Comparison of ENCODE assay signal across 19 cellular contexts in genomic region chr18:56511996-56512395, GRCh38.
A peak's percentile ranks its signal among the peaks of the same experiment; 100 is the strongest.
DNase-seq lines count a peak whose midpoint lies in the region; ATAC-seq and TF ChIP-seq lines count a peak whose summit lies in the region.
"Had no signal": no experiment of that assay in that cellular context is flagged by ENCODE, and none has a peak within 500 bp of the region (broad histone marks: within the 10 kb centered on the region; RNA-seq: fewer than 3 reads in every experiment).

No MANE protein-coding gene starts in this region.

- no peaks in the 10 kb centered on the region for H3K27me3 ChIP-seq in PC-3 (ENCODE audit: low read length)

- H3K9me3 Mint-ChIP-seq in mesothelial cell of epicardium: peaks cover 3% of the 10 kb centered on the region
- H3K9me3 Mint-ChIP-seq: activated naive CD4-positive, alpha-beta T cell treated with anti-CD3 and anti-CD28 coated beads, Interleukin-2, amount 50 U/mL, for 24 hours had no signal

- no TSS peak for BruUV-seq in PC-3 (replicated peaks; lab: Mats Ljungman, UMichigan)

- in situ Hi-C loops in GM13977 (cut with MboI; ENCODE audit: low pct_unique_long_range_greater_than_20kb, low sequenced_read_pairs, unreplicated experiment): no loop called here

- H3F3A ChIP-seq in PC-3 (ENCODE audit: low read length, unreplicated experiment): no peaks in the 10 kb centered on the region

- H3K27me3 Mint-ChIP-seq in mesothelial cell of epicardium (ENCODE audit: low read depth): no peaks in the 10 kb centered on the region
- H3K27me3 Mint-ChIP-seq: progenitor cell of endocrine pancreas had no signal

- POLR2A ChIA-PET in PC-3 (lab: Charles Lee; ENCODE audit: unreplicated experiment): no interaction called here

- H3K27ac Mint-ChIP-seq in mesothelial cell of epicardium: no peak overlapping the region
- H3K27ac Mint-ChIP-seq: activated naive CD4-positive, alpha-beta T cell treated with anti-CD3 and anti-CD28 coated beads, Interleukin-2, amount 50 U/mL, for 24 hours; progenitor cell of endocrine pancreas had no signal

- H3K27ac ChIP-seq in PC-3 (ENCODE audit: low read length): no peak overlapping the region
- no peak overlapping the region for H3K27ac ChIP-seq in caudate nucleus (ENCODE audit: low read depth, low read length)

- TF ChIP-seq CTCF in GM13977 (IDR thresholded peaks at IDR 0.05; ENCODE audit: extremely low read depth, insufficient read depth, missing control alignments): no peak
- TF ChIP-seq CTCF in PC-3 (conservative IDR thresholded peaks at IDR 0.05; ENCODE audit: low read depth, low read length): no peak
- no peak for TF ChIP-seq CTCF in mesothelial cell of epicardium (IDR thresholded peaks at IDR 0.05; ENCODE audit: unreplicated experiment)

- no peak overlapping the region for H3K9ac ChIP-seq in PC-3 (ENCODE audit: low read length)

- H3K36me3 Mint-ChIP-seq in mesothelial cell of epicardium: no peaks in the 10 kb centered on the region
- H3K36me3 Mint-ChIP-seq: activated naive CD4-positive, alpha-beta T cell treated with anti-CD3 and anti-CD28 coated beads, Interleukin-2, amount 50 U/mL, for 24 hours had no signal

- H2AFZ ChIP-seq in PC-3 (ENCODE audit: low read length): no peak overlapping the region

- intact Hi-C loops in PC-3 (cut with micrococcal nuclease): no loop called here

- no peak overlapping the region for H3K4me3 ChIP-seq in PC-3 (ENCODE audit: low read length)
- H3K4me3 ChIP-seq: K562 had no signal

- DNase-seq in GM13977 (ENCODE audit: low spot score) (peak; percentile 24), PC-3 (peak; percentile 51), caudate nucleus (lab: John Stamatoyannopoulos, UW) (no peak), NCI-H774 (lab: John Stamatoyannopoulos, UW) (no peak), mesothelial cell of epicardium (ENCODE audit: low spot score in 2 of 2, unreplicated experiment in 2 of 2) (no peak)
- DNase-seq: activated CD8-positive, alpha-beta memory T cell treated with anti-CD3 and anti-CD28 coated beads, Interleukin-2, amount 50 U/mL, for 4 hours; Calu3; NCI-H1105; NCI-H345; stimulated activated CD4-positive, alpha-beta T cell treated with anti-CD3 and anti-CD28 coated beads, Interleukin-12 subunit alpha, Interleukin-12 subunit beta, amount 100 ng/mL, for 4 hours had no signal

- no peaks in the 10 kb centered on the region for H3K36me3 ChIP-seq in PC-3 (ENCODE audit: low read depth, low read length)

- H3K9me2 ChIP-seq in PC-3 (replicated peaks; ENCODE audit: low read length): no peaks in the 10 kb centered on the region

- ATAC-seq in GM19395 (IDR thresholded peaks at IDR 0.05; ENCODE audit: unreplicated experiment) (peak; percentile 58), HG02981 (IDR thresholded peaks at IDR 0.05; ENCODE audit: unreplicated experiment) (peak; percentile 83), PC-3 (0 out of 2 replicates have a peak, but pooled peaks have one; percentile 27), HG02970 (IDR thresholded peaks at IDR 0.05; ENCODE audit: low FRiP score, unreplicated experiment) (no peak)
- ATAC-seq: activated CD4-positive, CD25-positive, alpha-beta regulatory T cell treated with anti-CD3 and anti-CD28 coated beads, Interleukin-2, amount 50 U/mL, for 24 hours; K562; left lobe of liver; Panc1 had no signal

- H3K9me3 ChIP-seq in PC-3 (ENCODE audit: low read length): no peaks in the 10 kb centered on the region

- H3K4me1 Mint-ChIP-seq in mesothelial cell of epicardium: peaks cover 14% of the 10 kb centered on the region
- H3K4me1 Mint-ChIP-seq: activated naive CD4-positive, alpha-beta T cell treated with anti-CD3 and anti-CD28 coated beads, Interleukin-2, amount 50 U/mL, for 24 hours had no signal

- H3K4me3 Mint-ChIP-seq in mesothelial cell of epicardium: no peak overlapping the region
- H3K4me3 Mint-ChIP-seq: activated naive CD4-positive, alpha-beta T cell treated with anti-CD3 and anti-CD28 coated beads, Interleukin-2, amount 50 U/mL, for 24 hours had no signal

- H3K79me2 ChIP-seq in PC-3 (ENCODE audit: low read length): no peaks in the 10 kb centered on the region

- H3K4me1 ChIP-seq in PC-3 (ENCODE audit: insufficient read depth, low read length): no peaks in the 10 kb centered on the region

- H4K20me1 ChIP-seq in PC-3 (ENCODE audit: low read length): no peaks in the 10 kb centered on the region

- no peak overlapping the region for H3K4me2 ChIP-seq in PC-3 (ENCODE audit: low read length)

- CTCF ChIA-PET in PC-3 (lab: Charles Lee): no interaction called here

Comparison
In these comparisons a context has a peak if more than half of its experiments do, and no peak if none do; other contexts are left out.
1. DNase-seq: peak in GM13977 (single experiment) and PC-3 (single experiment); none in caudate nucleus (0 of 61), NCI-H774 (single experiment) and mesothelial cell of epicardium (0 of 2).